In the genomic region with DNA sequence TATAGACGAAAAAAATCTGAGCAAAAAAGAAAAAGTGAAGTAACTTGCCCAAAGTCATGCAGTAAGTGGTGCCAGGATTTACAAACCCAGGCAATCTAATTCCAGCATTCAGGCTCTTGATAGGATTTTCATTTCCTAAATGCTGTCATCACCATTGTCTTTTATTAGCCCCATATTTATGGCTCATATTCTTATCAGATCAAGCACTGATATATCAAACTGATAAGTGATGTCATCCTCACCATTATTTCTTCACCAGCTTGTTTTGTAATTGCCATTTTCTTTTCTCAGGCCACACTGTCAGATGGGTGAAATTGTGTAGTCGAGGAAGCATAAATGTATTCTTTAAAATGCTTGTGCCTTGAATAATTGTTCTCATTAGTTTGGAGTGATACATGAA, we compare ENCODE assay signal across 12 cellular contexts. TPM values are rescaled to one million over a fixed set of nuclear protein-coding genes. Genes with fewer than 3 reads are reported as not detected.
DNase-seq lines count a peak whose midpoint lies in the region; ATAC-seq, FAIRE-seq and TF ChIP-seq lines count a peak whose summit lies in the region.
"Had no signal": no experiment of that assay in that cellular context is flagged by ENCODE, and none has a peak within 500 bp of the region (broad histone marks: within the 10 kb centered on the region; RNA-seq: fewer than 3 reads in every experiment).

No MANE protein-coding gene starts in this region.

- TF ChIP-seq CTCF in MM.1S (IDR thresholded peaks at IDR 0.05; ENCODE audit: low read length) (no peak), GM12878 (IDR thresholded peaks at IDR 0.05 in 2 of 3, conservative IDR thresholded peaks at IDR 0.05 in 1 of 3; ENCODE audit: control insufficient read depth in 2 of 3, extremely low read depth in 1 of 3, insufficient read depth in 1 of 3, low read depth in 3 of 3, low read length in 3 of 3) (no peak), neural progenitor cell (IDR thresholded peaks at IDR 0.05) (no peak)

- H3F3A ChIP-seq in MM.1S (ENCODE audit: insufficient read depth, low read length) (no peaks in the 10 kb centered on the region), neural progenitor cell (ENCODE audit: low read depth) (no peaks in the 10 kb centered on the region)

- DNase-seq in SIG-M5 treated with dmso at 0.1 percent for 504 hours (lab: John Stamatoyannopoulos, UW; ENCODE audit: unreplicated experiment) (peak; percentile 44), SIG-M5 (lab: John Stamatoyannopoulos, UW) (no peak), MM.1S (no peak), GM12878 (ENCODE audit: low read depth, low spot score) (no peak), neural progenitor cell (ENCODE audit: low spot score) (no peak), OCI-M2 (lab: John Stamatoyannopoulos, UW; ENCODE audit: unreplicated experiment) (no peak)
- DNase-seq in stimulated activated naive CD4-positive, alpha-beta T cell (lab: John Stamatoyannopoulos, UW), result no peak
- DNase-seq: activated CD4-positive, alpha-beta T cell treated with anti-CD3 and anti-CD28 coated beads for 4 hours; stimulated activated CD4-positive, alpha-beta T cell treated with anti-CD3 and anti-CD28 coated beads, Interleukin-4, amount 100 ng/mL, for 24 hours; upper lobe of right lung had no signal

- H3K4me1 Mint-ChIP-seq in neural progenitor cell, result peaks cover 15% of the 10 kb centered on the region

- H3K27me3 ChIP-seq in MM.1S (replicated peaks; ENCODE audit: insufficient read depth, low read length) (no peaks in the 10 kb centered on the region), GM12878 (replicated peaks in 1 of 2; ENCODE audit: control insufficient read depth in 2 of 2, insufficient read depth in 2 of 2, low read length in 1 of 2) (no peaks in the 10 kb centered on the region), neural progenitor cell (no peaks in the 10 kb centered on the region)
- H3K27me3 ChIP-seq: upper lobe of right lung had no signal

- H3K4me2 ChIP-seq in MM.1S (ENCODE audit: low read depth, low read length), result peak overlapping the region; percentile 85
- peak overlapping the region; percentile 77 for H3K4me2 ChIP-seq in GM12878 (ENCODE audit: control insufficient read depth, insufficient read depth)
- peak overlapping the region; percentile 76 for H3K4me2 ChIP-seq in neural progenitor cell

- WGBS in GM12878 (ENCODE audit: insufficient coverage, insufficient replicate concordance, low lambda C conversion rate, missing lambda C conversion rate), result 5% methylated on average over 2 of the region's 2 CpGs

- POLR2A ChIA-PET in GM12878 (lab: Charles Lee), result interaction anchor here (0.6 to 2.5 kb wide), 3 partner anchors 9 to 586 kb away, joined by 3 to 24 read pairs (median 6); no protein-coding TSS in a partner anchor

- H3K27me3 Mint-ChIP-seq in neural progenitor cell (ENCODE audit: insufficient read depth, low read depth), result peaks cover 2% of the 10 kb centered on the region

- no peaks in the 10 kb centered on the region for H3K36me3 Mint-ChIP-seq in neural progenitor cell

- intact Hi-C loops in GM12878 (cut with micrococcal nuclease; ENCODE audit: unreplicated experiment), result no loop called here

- no peak for TF ChIP-seq POLR2A in GM12878 (IDR thresholded peaks at IDR 0.05; ENCODE audit: low read depth, low read length)

- no peaks in the 10 kb centered on the region for H3K9me3 ChIP-seq in MM.1S (replicated peaks; ENCODE audit: insufficient read depth, low read length)
- H3K9me3 ChIP-seq in GM12878 (replicated peaks; ENCODE audit: control insufficient read depth, insufficient read depth, low read length), result no peaks in the 10 kb centered on the region; the same call in 2 of the 3 replicates
- no peaks in the 10 kb centered on the region for H3K9me3 ChIP-seq in neural progenitor cell (ENCODE audit: low read depth)
- H3K9me3 ChIP-seq: upper lobe of right lung had no signal

- H3K9me2 ChIP-seq in MM.1S (replicated peaks; ENCODE audit: insufficient read depth, low read length), result no peaks in the 10 kb centered on the region

- no peak for TF ChIP-seq EP300 in GM12878 (IDR thresholded peaks at IDR 0.05; ENCODE audit: borderline replicate concordance in 1 of 2, control insufficient read depth in 1 of 2, low read depth in 2 of 2, low read length in 2 of 2)

- H3K4me3 Mint-ChIP-seq in neural progenitor cell, result peak overlapping the region; percentile 86

- H2AFZ ChIP-seq in MM.1S (ENCODE audit: low read length), result no peak overlapping the region
- H2AFZ ChIP-seq in GM12878 (ENCODE audit: control insufficient read depth, low read depth, low read length), result no peak overlapping the region
- no peak overlapping the region for H2AFZ ChIP-seq in neural progenitor cell (replicated peaks)

- peaks cover 25% of the 10 kb centered on the region for H3K79me2 ChIP-seq in MM.1S (ENCODE audit: low read length)
- peaks cover 38% of the 10 kb centered on the region for H3K79me2 ChIP-seq in GM12878 (ENCODE audit: control insufficient read depth, insufficient read depth, low read length)
- H3K79me2 ChIP-seq in neural progenitor cell (ENCODE audit: low read depth), result peaks cover 18% of the 10 kb centered on the region

- H3K27ac Mint-ChIP-seq in neural progenitor cell, result no peak overlapping the region

- H3K4me1 ChIP-seq in MM.1S (ENCODE audit: low read length) (peaks cover 12% of the 10 kb centered on the region), GM12878 (ENCODE audit: control insufficient read depth, insufficient read depth, low read length) (no peaks in the 10 kb centered on the region; the same call in none of the 2 replicates), neural progenitor cell (peaks cover 14% of the 10 kb centered on the region)

- H3K36me3 ChIP-seq in MM.1S (replicated peaks; ENCODE audit: insufficient read depth, low read length) (no peaks in the 10 kb centered on the region), GM12878 (ENCODE audit: control insufficient read depth in 2 of 2, insufficient read depth in 2 of 2, low read length in 1 of 2) (no peaks in the 10 kb centered on the region; a peak in 1 of 4 replicates), neural progenitor cell (no peaks in the 10 kb centered on the region)
- H3K36me3 ChIP-seq: upper lobe of right lung had no signal

- SMC1A ChIA-PET in GM12878 (lab: Charles Lee; ENCODE audit: uncharacterized antibody, unreplicated experiment), result interaction anchor here (2.1 kb wide), 1 partner anchor 26 kb away, joined by 6 read pairs; no protein-coding TSS in a partner anchor

- RAD21 ChIA-PET in GM12878 (lab: Charles Lee; ENCODE audit: unreplicated experiment), result interaction anchor here (1.5 to 2.7 kb wide), 2 partner anchors 8 to 78 kb away, joined by 3 to 13 read pairs; no protein-coding TSS in a partner anchor

- H4K20me1 ChIP-seq in MM.1S (ENCODE audit: insufficient read depth, low read length) (no peaks in the 10 kb centered on the region), GM12878 (ENCODE audit: control insufficient read depth, insufficient read depth) (no peaks in the 10 kb centered on the region), neural progenitor cell (ENCODE audit: low read depth) (no peaks in the 10 kb centered on the region)

- CTCF ChIA-PET in GM12878 (lab: Yijun Ruan, JAX), result interaction anchor here (1.6 to 2.0 kb wide), 2 partner anchors 175 to 179 kb away, joined by 3 to 7 read pairs; no protein-coding TSS in a partner anchor

- no peaks in the 10 kb centered on the region for H3K9me3 Mint-ChIP-seq in neural progenitor cell

- no peak overlapping the region for H3K4me3 ChIP-seq in MM.1S (ENCODE audit: low read length)
- H3K4me3 ChIP-seq in GM12878, result peak overlapping the region; percentile 66
- H3K4me3 ChIP-seq in neural progenitor cell, result peak overlapping the region; percentile 35

- in situ Hi-C loops in GM12878 (cut with MboI), result no loop called here

- FAIRE-seq in GM12878 (lab: Jason Lieb, UNC), result no peak
- FAIRE-seq: A204.1 had no signal

- H3K9ac ChIP-seq in MM.1S (ENCODE audit: low read length) (no peak overlapping the region), GM12878 (ENCODE audit: control insufficient read depth, insufficient read depth, low read length) (peak overlapping the region; percentile 87), neural progenitor cell (no peak overlapping the region)

- BruUV-seq in GM12878 (replicated peaks; lab: Mats Ljungman, UMichigan), result no TSS peak

- H3K27ac ChIP-seq in MM.1S (ENCODE audit: low read length), result no peak overlapping the region
- H3K27ac ChIP-seq in GM12878 (ENCODE audit: control insufficient read depth, insufficient read depth), result peak overlapping the region; percentile 96
- no peak overlapping the region for H3K27ac ChIP-seq in neural progenitor cell
- H3K27ac ChIP-seq: upper lobe of right lung had no signal

- no peak for ATAC-seq in GM12878
- no peak for ATAC-seq in GM18858 (IDR thresholded peaks at IDR 0.05; ENCODE audit: unreplicated experiment)
- ATAC-seq: upper lobe of right lung had no signal

- no peak for TF ChIP-seq RAD21 in GM12878 (IDR thresholded peaks at IDR 0.05; ENCODE audit: insufficient read depth, low read depth, low read length)

RNA-seq across cellular contexts. Expression of a gene that starts 1.3 kb away (rescaled TPM):
- 84.7 and 96.3 TPM in 2 replicates for total RNA-seq in GM12878 (2013; cell fraction: nucleolus; rRNA removed)
- 59.6 and 71.1 TPM in 2 replicates for total RNA-seq in GM12878 (2014; rRNA removed)
- 85.0 and 85.4 TPM in 2 replicates for total RNA-seq in GM12878 (2014; rRNA removed; fragmentation: Illumina TruSeq; extraction: Trizol)
- 70.4 and 73.0 TPM in 2 replicates for total RNA-seq in GM12878 (2021)
- 51.5 TPM for polyA plus RNA-seq in GM12878 (2011; ENCODE audit: low read depth)
- 111 and 156 TPM in 2 replicates for polyA plus RNA-seq in GM12878 (2011; rRNA removed)
- polyA plus RNA-seq in GM12878 (2011; cell fraction: cytosol; rRNA removed), result 44.8 and 46.5 TPM in 2 replicates
- polyA plus RNA-seq in GM12878 (2011; cell fraction: nucleus; rRNA removed), result 36.0 and 44.5 TPM in 2 replicates
- polyA plus RNA-seq in GM12878 (2012), result 51.0 and 56.6 TPM in 2 replicates
- 102 and 148 TPM in 2 replicates for polyA plus RNA-seq in GM12878 (2014; fragmentation: Illumina TruSeq; extraction: Trizol)
- 100 to 1,000 TPM; 229 to 240 TPM for polyA plus RNA-seq in GM12878 (2014; fragmentation: Nextera tagmentation; extraction: Ambion mirVana)
- polyA plus RNA-seq in GM12878 (2014; rRNA removed), result 83.2 and 92.5 TPM in 2 replicates
- polyA plus RNA-seq in GM12878 (2016; fragmentation: Nextera tagmentation; extraction: Ambion mirVana), result 100 to 1,000 TPM; 266 to 267 TPM
- polyA minus RNA-seq in GM12878 (2011; rRNA and poly(A)+ RNA removed), result 56.0 and 75.0 TPM in 2 replicates
- polyA minus RNA-seq in GM12878 (2011; cell fraction: cytosol; rRNA and poly(A)+ RNA removed), result 16.8 and 24.3 TPM in 2 replicates
- 43.0 and 56.0 TPM in 2 replicates for polyA minus RNA-seq in GM12878 (2011; cell fraction: nucleus; rRNA and poly(A)+ RNA removed)
- total RNA-seq in neural progenitor cell (ENCODE audit: low replicate concordance), result 30.2 and 67.6 TPM in 2 replicates

RNA-seq across cellular contexts. Expression of a gene that starts 1.9 kb away (rescaled TPM):
- 1.1 and 1.2 TPM in 2 replicates for total RNA-seq in GM12878 (2013; cell fraction: nucleolus; rRNA removed)
- total RNA-seq in GM12878 (2014; rRNA removed) (0.60 and 1.3 TPM in 2 replicates), GM12878 (2014; rRNA removed; fragmentation: Illumina TruSeq; extraction: Trizol) (0.60 and 0.85 TPM in 2 replicates), GM12878 (2021) (0.37 and 0.46 TPM in 2 replicates), neural progenitor cell (ENCODE audit: low replicate concordance) (0.09 and 1.4 TPM in 2 replicates)
- 0.43 TPM for polyA plus RNA-seq in GM12878 (2011; ENCODE audit: low read depth)
- polyA plus RNA-seq in GM12878 (2011; rRNA removed) (0.26 and 0.29 TPM in 2 replicates), GM12878 (2014; fragmentation: Illumina TruSeq; extraction: Trizol) (1.2 and 1.8 TPM in 2 replicates), GM12878 (2014; fragmentation: Nextera tagmentation; extraction: Ambion mirVana) (under 1 TPM; 0.53 to 0.79 TPM), GM12878 (2014; rRNA removed) (0.81 and 1.2 TPM in 2 replicates), GM12878 (2016; fragmentation: Nextera tagmentation; extraction: Ambion mirVana) (under 1 TPM; 0.15 to 0.25 TPM)
- 0.24 and 0.45 TPM in 2 replicates for polyA plus RNA-seq in GM12878 (2011; cell fraction: cytosol; rRNA removed)
- 0.37 and 0.58 TPM in 2 replicates for polyA plus RNA-seq in GM12878 (2011; cell fraction: nucleus; rRNA removed)
- 0.49 and 0.62 TPM in 2 replicates for polyA plus RNA-seq in GM12878 (2012)
- 0.22 and 0.26 TPM in 2 replicates for polyA minus RNA-seq in GM12878 (2011; rRNA and poly(A)+ RNA removed)
- not detected in 2 replicates for polyA minus RNA-seq in GM12878 (2011; cell fraction: cytosol; rRNA and poly(A)+ RNA removed)
- polyA minus RNA-seq in GM12878 (2011; cell fraction: nucleus; rRNA and poly(A)+ RNA removed), result 0.12 TPM in 1 of 2 replicates, not detected in the other
